23 cellular contexts compared by ENCODE assay signal in genomic region chr13:113553541-113554332, GRCh38. TPM values are rescaled to one million over a fixed set of nuclear protein-coding genes. Genes with fewer than 3 reads are reported as not detected.
A peak's percentile ranks its signal among the peaks of the same experiment; 100 is the strongest.
DNase-seq lines count a peak whose midpoint lies in the region; ATAC-seq, FAIRE-seq and TF ChIP-seq lines count a peak whose summit lies in the region.
"Had no signal": no experiment of that assay in that cellular context is flagged by ENCODE, and none has a peak within 500 bp of the region (broad histone marks: within the 10 kb centered on the region; RNA-seq: fewer than 3 reads in every experiment).

No MANE protein-coding gene starts in this region.

- H3K9me3 Mint-ChIP-seq in Caco-2 (ENCODE audit: unreplicated experiment): no peaks in the 10 kb centered on the region
- H3K9me3 Mint-ChIP-seq in osteocyte (ENCODE audit: unreplicated experiment): no peaks in the 10 kb centered on the region
- no peaks in the 10 kb centered on the region for H3K9me3 Mint-ChIP-seq in activated CD8-positive, alpha-beta T cell treated with anti-CD3 and anti-CD28 coated beads for 36 hours
- H3K9me3 Mint-ChIP-seq: activated naive CD8-positive, alpha-beta T cell treated with anti-CD3 and anti-CD28 coated beads for 36 hours; brain had no signal

- H3K4me2 ChIP-seq in endothelial cell of umbilical vein (ENCODE audit: insufficient read depth, low read length): no peak overlapping the region

- TF ChIP-seq CTCF in Caco-2 (IDR thresholded peaks at IDR 0.05; ENCODE audit: insufficient read depth in 1 of 2, low read depth in 1 of 2, low read length in 1 of 2, severe bottlenecking in 1 of 2, unreplicated experiment in 1 of 2) (no peak), endothelial cell of umbilical vein (IDR thresholded peaks at IDR 0.05; ENCODE audit: extremely low read depth in 1 of 2, insufficient read depth in 1 of 2, low read depth in 1 of 2, low read length in 2 of 2) (no peak), osteocyte (IDR thresholded peaks at IDR 0.05) (no peak)
- TF ChIP-seq CTCF in activated CD8-positive, alpha-beta T cell treated with anti-CD3 and anti-CD28 coated beads for 36 hours (IDR thresholded peaks at IDR 0.05): no peak

- peak overlapping the region; percentile 25 for H3K27ac Mint-ChIP-seq in Caco-2 (ENCODE audit: unreplicated experiment)
- no peak overlapping the region for H3K27ac Mint-ChIP-seq in osteocyte (ENCODE audit: unreplicated experiment)
- H3K27ac Mint-ChIP-seq in activated CD8-positive, alpha-beta T cell treated with anti-CD3 and anti-CD28 coated beads for 36 hours: no peak overlapping the region
- H3K27ac Mint-ChIP-seq: activated naive CD8-positive, alpha-beta T cell treated with anti-CD3 and anti-CD28 coated beads for 36 hours; brain had no signal

- FAIRE-seq in endothelial cell of umbilical vein (lab: Jason Lieb, UNC): no peak
- FAIRE-seq: GM12892, H54, K562 had no signal

- H3K9me1 ChIP-seq in endothelial cell of umbilical vein (replicated peaks; ENCODE audit: control insufficient read depth, extremely low read depth, insufficient read depth, low read length): no peaks in the 10 kb centered on the region

- POLR2A ChIA-PET in Caco-2 (lab: Charles Lee) (no interaction called here), endothelial cell of umbilical vein (lab: Charles Lee) (no interaction called here)
- POLR2A ChIA-PET in activated CD8-positive, alpha-beta T cell treated with anti-CD3 and anti-CD28 coated beads for 36 hours (lab: Charles Lee): no interaction called here

- no peaks in the 10 kb centered on the region for H3K27me3 ChIP-seq in Caco-2 (replicated peaks; ENCODE audit: control insufficient read depth, insufficient read depth, low read length)
- no peaks in the 10 kb centered on the region for H3K27me3 ChIP-seq in endothelial cell of umbilical vein (ENCODE audit: control insufficient read depth in 2 of 2, insufficient read depth in 2 of 2, low read length in 2 of 2)
- H3K27me3 ChIP-seq: foreskin keratinocyte, SJSA1 had no signal

- H2AFZ ChIP-seq in endothelial cell of umbilical vein (ENCODE audit: low read depth, low read length): no peak overlapping the region

- H3K27ac ChIP-seq in endothelial cell of umbilical vein (ENCODE audit: insufficient read depth, low read depth, low read length): peak overlapping the region; percentile 41
- H3K27ac ChIP-seq: epithelial cell of prostate, foreskin keratinocyte, SJSA1 had no signal

- no peaks in the 10 kb centered on the region for H3K79me2 ChIP-seq in endothelial cell of umbilical vein (ENCODE audit: control insufficient read depth, insufficient read depth, low read length)

- H3K9ac ChIP-seq in endothelial cell of umbilical vein (replicated peaks; ENCODE audit: extremely low read depth, insufficient read depth, low read length): peak overlapping the region; percentile 27

- no peaks in the 10 kb centered on the region for H3K4me1 Mint-ChIP-seq in Caco-2 (ENCODE audit: low read depth, unreplicated experiment)
- no peaks in the 10 kb centered on the region for H3K4me1 Mint-ChIP-seq in osteocyte (ENCODE audit: unreplicated experiment)
- H3K4me1 Mint-ChIP-seq in activated CD8-positive, alpha-beta T cell treated with anti-CD3 and anti-CD28 coated beads for 36 hours (ENCODE audit: low read depth): no peaks in the 10 kb centered on the region
- H3K4me1 Mint-ChIP-seq: activated naive CD8-positive, alpha-beta T cell treated with anti-CD3 and anti-CD28 coated beads for 36 hours had no signal

- no peak for ATAC-seq in stimulated activated naive CD8-positive, alpha-beta T cell treated with anti-CD3 and anti-CD28 coated beads, Interleukin-15, Interleukin-2, amounts not matched to agents 100 U/mL and 50 U/mL, for 24 hours
- ATAC-seq in GM21423 (IDR thresholded peaks at IDR 0.05; ENCODE audit: unreplicated experiment): no peak
- ATAC-seq in activated CD8-positive, alpha-beta T cell treated with anti-CD3 and anti-CD28 coated beads for 36 hours: no peak
- ATAC-seq: foreskin keratinocyte, K562, PC-3 had no signal

- dilution Hi-C loops in endothelial cell of umbilical vein (cut with MboI; ENCODE audit: extremely low pct_ligation_motif_present, low sequenced_read_pairs): no loop called here

- CTCF ChIA-PET in Caco-2 (lab: Charles Lee) (no interaction called here), endothelial cell of umbilical vein (lab: Charles Lee) (interaction anchor here (0.9 to 1.0 kb wide), 2 partner anchors 9 kb away, joined by 3 to 5 read pairs; no protein-coding TSS in a partner anchor)
- CTCF ChIA-PET in activated CD8-positive, alpha-beta T cell treated with anti-CD3 and anti-CD28 coated beads for 36 hours (lab: Charles Lee): no interaction called here

- intact Hi-C loops in Caco-2 (cut with micrococcal nuclease; ENCODE audit: unreplicated experiment) (no loop called here), endothelial cell of umbilical vein (cut with micrococcal nuclease) (no loop called here)
- intact Hi-C loops in activated CD8-positive, alpha-beta T cell treated with anti-CD3 and anti-CD28 coated beads for 36 hours (cut with micrococcal nuclease): no loop called here

- H3K27me3 Mint-ChIP-seq in Caco-2 (ENCODE audit: insufficient read depth, unreplicated experiment) (no peaks in the 10 kb centered on the region), osteocyte (ENCODE audit: unreplicated experiment) (no peaks in the 10 kb centered on the region)
- H3K27me3 Mint-ChIP-seq in activated CD8-positive, alpha-beta T cell treated with anti-CD3 and anti-CD28 coated beads for 36 hours: no peaks in the 10 kb centered on the region
- H3K27me3 Mint-ChIP-seq: activated naive CD8-positive, alpha-beta T cell treated with anti-CD3 and anti-CD28 coated beads for 36 hours; brain had no signal

- no peak for TF ChIP-seq POLR2A in endothelial cell of umbilical vein (IDR thresholded peaks at IDR 0.05; ENCODE audit: low read depth, low read length)

- H3K36me3 ChIP-seq in Caco-2 (ENCODE audit: control insufficient read depth, insufficient read depth, low read length) (no peaks in the 10 kb centered on the region), endothelial cell of umbilical vein (ENCODE audit: control insufficient read depth in 2 of 2, extremely low read depth in 1 of 2, insufficient read depth in 2 of 2, low read length in 2 of 2) (peaks cover 3 to 16% of the 10 kb centered on the region in 2 experiments)

- no peak overlapping the region for H3K4me3 ChIP-seq in Caco-2 (ENCODE audit: low read depth, low read length)
- no peak overlapping the region for H3K4me3 ChIP-seq in endothelial cell of umbilical vein (replicated peaks in 1 of 3; ENCODE audit: insufficient read depth in 1 of 3, low read depth in 1 of 3, low read length in 3 of 3)
- H3K4me3 ChIP-seq: K562, SJSA1 had no signal

- no peaks in the 10 kb centered on the region for H4K20me1 ChIP-seq in endothelial cell of umbilical vein (replicated peaks; ENCODE audit: control insufficient read depth, extremely low read depth, insufficient read depth, low read length)

- H3K4me1 ChIP-seq in Caco-2 (no peaks in the 10 kb centered on the region), endothelial cell of umbilical vein (ENCODE audit: control insufficient read depth, extremely low read depth, insufficient read depth, low read length) (peaks cover 13% of the 10 kb centered on the region)
- H3K4me1 ChIP-seq: foreskin keratinocyte had no signal

- H3K9me3 ChIP-seq in Caco-2 (no peaks in the 10 kb centered on the region), endothelial cell of umbilical vein (replicated peaks; ENCODE audit: control insufficient read depth, insufficient read depth, low read length) (no peaks in the 10 kb centered on the region)
- H3K9me3 ChIP-seq: SJSA1 had no signal

- H3K36me3 Mint-ChIP-seq in Caco-2 (ENCODE audit: insufficient read depth, unreplicated experiment) (peaks cover 42% of the 10 kb centered on the region), osteocyte (ENCODE audit: unreplicated experiment) (peaks cover 35% of the 10 kb centered on the region)
- peaks cover 4% of the 10 kb centered on the region for H3K36me3 Mint-ChIP-seq in activated CD8-positive, alpha-beta T cell treated with anti-CD3 and anti-CD28 coated beads for 36 hours (ENCODE audit: low read depth)
- H3K36me3 Mint-ChIP-seq: activated naive CD8-positive, alpha-beta T cell treated with anti-CD3 and anti-CD28 coated beads for 36 hours had no signal

- no TSS peak for BruUV-seq in Caco-2 (replicated peaks; lab: Mats Ljungman, UMichigan)
- BruUV-seq in endothelial cell of umbilical vein (replicated peaks; lab: Mats Ljungman, UMichigan): no TSS peak

- H3K4me3 Mint-ChIP-seq in Caco-2 (ENCODE audit: unreplicated experiment): no peak overlapping the region
- no peak overlapping the region for H3K4me3 Mint-ChIP-seq in osteocyte (ENCODE audit: unreplicated experiment)
- H3K4me3 Mint-ChIP-seq in activated CD8-positive, alpha-beta T cell treated with anti-CD3 and anti-CD28 coated beads for 36 hours: no peak overlapping the region
- H3K4me3 Mint-ChIP-seq: activated naive CD8-positive, alpha-beta T cell treated with anti-CD3 and anti-CD28 coated beads for 36 hours; brain had no signal

- DNase-seq in Caco-2 (no peak), NCI-H69 (lab: John Stamatoyannopoulos, UW) (peak; percentile 20), endothelial cell of umbilical vein (ENCODE audit: low read depth, low spot score) (peak; percentile 21), osteocyte (ENCODE audit: extremely low spot score, unreplicated experiment) (peak; percentile 74), inferior parietal cortex (ENCODE audit: extremely low spot score) (no peak)
- no peak for DNase-seq in stimulated activated naive CD8-positive, alpha-beta T cell treated with anti-CD3 and anti-CD28 coated beads, Interleukin-15, Interleukin-2, amounts not matched to agents 100 U/mL and 50 U/mL, for 24 hours
- DNase-seq in activated CD8-positive, alpha-beta T cell treated with anti-CD3 and anti-CD28 coated beads for 36 hours: no peak
- DNase-seq: activated naive CD8-positive, alpha-beta T cell treated with anti-CD3 and anti-CD28 coated beads for 36 hours; AML-193; cortex of kidney; DND-41; foreskin keratinocyte; kidney glomerular epithelial cell; midbrain; PC-3; stimulated activated CD4-positive, alpha-beta T cell treated with anti-CD3 and anti-CD28 coated beads, Interleukin-4, amount 100 ng/mL, for 24 hours had no signal

TF ChIP-seq in endothelial cell of umbilical vein, 7 proteins besides CTCF, POLR2A, EP300 and RAD21 (continues in another document):
- TF ChIP-seq MYC (IDR thresholded peaks at IDR 0.05; ENCODE audit: low read depth, low read length): no peak
- no peak for TF ChIP-seq POLR2AphosphoS5 (IDR thresholded peaks at IDR 0.05; ENCODE audit: insufficient read depth, low read depth, low read length)

RNA-seq across cellular contexts. Expression of gene TFDP1, which starts 30.8 kb away (rescaled TPM):
- total RNA-seq in Caco-2 (2022) (136 and 140 TPM in 2 replicates), endothelial cell of umbilical vein (131 and 137 TPM in 2 replicates), osteocyte (66.9 and 72.1 TPM in 2 replicates)
- polyA plus RNA-seq in endothelial cell of umbilical vein: 48.9 and 64.3 TPM in 2 replicates
- 96.8 and 101 TPM in 2 replicates for polyA plus RNA-seq in endothelial cell of umbilical vein (2011; cell fraction: cytosol; rRNA removed)
- 107 and 116 TPM in 2 replicates for polyA plus RNA-seq in endothelial cell of umbilical vein (2011; cell fraction: nucleus; rRNA removed)
- 96.7 and 124 TPM in 2 replicates for polyA plus RNA-seq in endothelial cell of umbilical vein (2012)
- polyA minus RNA-seq in endothelial cell of umbilical vein: 67.4 and 81.1 TPM in 2 replicates
- 80.9 TPM for polyA minus RNA-seq in endothelial cell of umbilical vein (2011; cell fraction: cytosol; rRNA and poly(A)+ RNA removed)
- polyA minus RNA-seq in endothelial cell of umbilical vein (2011; cell fraction: nucleus; rRNA and poly(A)+ RNA removed): 24.4 and 31.0 TPM in 2 replicates
- total RNA-seq in activated CD8-positive, alpha-beta T cell treated with anti-CD3 and anti-CD28 coated beads for 36 hours: 100 to 1,000 TPM; 174 to 184 TPM

Comparison
In these comparisons a context has a peak if more than half of its experiments do, and no peak if none do; other contexts are left out.
1. DNase-seq: peak in NCI-H69 (single experiment), endothelial cell of umbilical vein (single experiment) and osteocyte (single experiment); none in Caco-2 (0 of 2), stimulated activated naive CD8-positive, alpha-beta T cell treated with anti-CD3 and anti-CD28 coated beads, Interleukin-15, Interleukin-2, amounts not matched to agents 100 U/mL and 50 U/mL, for 24 hours (single experiment), activated CD8-positive, alpha-beta T cell treated with anti-CD3 and anti-CD28 coated beads for 36 hours (single experiment) and inferior parietal cortex (single experiment).